25 cellular contexts compared by ENCODE assay signal in the genomic region with DNA sequence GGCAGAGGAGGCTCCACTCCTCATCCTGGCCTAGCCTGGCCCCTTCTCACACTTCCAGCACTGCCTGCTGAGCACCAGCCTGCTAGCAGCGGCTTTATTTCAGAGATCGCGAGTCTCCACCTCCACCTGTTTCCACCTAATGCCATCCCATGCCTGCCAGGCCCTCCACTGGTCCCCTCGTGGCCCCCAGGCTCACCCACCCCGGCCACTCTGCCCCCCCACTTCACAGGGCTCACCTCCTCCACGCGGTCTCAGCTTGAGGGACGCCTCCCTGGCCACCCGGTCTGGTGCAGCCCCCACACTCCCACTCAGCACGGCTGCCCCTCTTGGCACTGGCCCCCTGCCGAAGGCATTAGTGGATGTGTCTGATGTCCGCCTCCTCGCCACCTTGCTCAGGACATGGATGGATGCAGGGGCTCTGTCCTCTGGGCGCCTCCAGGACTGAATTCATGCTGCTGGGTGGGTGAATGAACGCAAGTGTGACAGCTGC. TPM values are rescaled to one million over a fixed set of nuclear protein-coding genes. Genes with fewer than 3 reads are reported as not detected.
"Had no signal": no experiment of that assay in that cellular context is flagged by ENCODE, and none has a peak within 500 bp of the region (broad histone marks: within the 10 kb centered on the region; RNA-seq: fewer than 3 reads in every experiment).

No MANE protein-coding gene starts in this region.

- ATAC-seq: effector memory CD8-positive, alpha-beta T cell; esophagus mucosa; gastrocnemius medialis; left cardiac atrium; left lung; left ventricle myocardium superior; lower lobe of right lung; mucosa of descending colon had no signal

- H3K4me3 Mint-ChIP-seq: dendritic cell treated with granulocyte-macrophage colony-stimulating factor and Interleukin-4, amounts not matched to agents 40 ng/mL and 50 ng/mL, for 4 days; effector memory CD8-positive, alpha-beta T cell; endodermal cell; mesothelial cell of epicardium had no signal

- H3K36me3 ChIP-seq: colonic mucosa, esophagus squamous epithelium, gastrocnemius medialis, heart right ventricle, left lung, lower lobe of right lung had no signal

- H3K27ac ChIP-seq: colonic mucosa, epithelial cell of prostate, esophagus squamous epithelium, gastrocnemius medialis, heart right ventricle, left lung, lower lobe of right lung had no signal

- H3K9me3 ChIP-seq: colonic mucosa, gastrocnemius medialis, heart right ventricle, left lung, lower lobe of right lung, mucosa of descending colon had no signal

- H3K4me3 ChIP-seq: colonic mucosa, esophagus squamous epithelium, gastrocnemius medialis, heart right ventricle, left lung, lower lobe of right lung, mucosa of descending colon had no signal

- H3K27ac Mint-ChIP-seq: dendritic cell treated with granulocyte-macrophage colony-stimulating factor and Interleukin-4, amounts not matched to agents 40 ng/mL and 50 ng/mL, for 4 days; effector memory CD8-positive, alpha-beta T cell; endodermal cell; mesothelial cell of epicardium had no signal

- DNase-seq: colonic mucosa; cortex of kidney; effector CD8-positive, alpha-beta T cell; effector memory CD8-positive, alpha-beta T cell; endodermal cell; erythroblast; esophagus squamous epithelium; foreskin fibroblast; foreskin melanocyte; gastrocnemius medialis; glutamatergic neuron; head of caudate nucleus; heart right ventricle; hippocampal formation; left cardiac atrium; left lung; left ventricle myocardium superior; lower lobe of right lung; mesenchymal stem cell; mucosa of descending colon had no signal

- H3K9me3 Mint-ChIP-seq: dendritic cell treated with granulocyte-macrophage colony-stimulating factor and Interleukin-4, amounts not matched to agents 40 ng/mL and 50 ng/mL, for 4 days; effector memory CD8-positive, alpha-beta T cell; endodermal cell; mesothelial cell of epicardium had no signal

- H3K4me1 Mint-ChIP-seq: endodermal cell, mesothelial cell of epicardium had no signal

RNA-seq across cellular contexts. Expression of a gene that starts 3.8 kb away (rescaled TPM):
- polyA plus RNA-seq: keratinocyte had no signal
